26 cellular contexts compared by ENCODE assay signal in genomic region chr1:43311521-43311920, GRCh38. TPM values are rescaled to one million over a fixed set of nuclear protein-coding genes. Genes with fewer than 3 reads are reported as not detected.
"Had no signal": no experiment of that assay in that cellular context is flagged by ENCODE, and none has a peak within 500 bp of the region (broad histone marks: within the 10 kb centered on the region; RNA-seq: fewer than 3 reads in every experiment).

No MANE protein-coding gene starts in this region.

- ATAC-seq: activated CD8-positive, alpha-beta T cell treated with anti-CD3 and anti-CD28 coated beads, Interleukin-2, amount 10 ng/mL, durations not matched to agents 7 days and 5 days; activated T-cell treated with anti-CD3 and anti-CD28 coated beads, Interleukin-2, amount 50 U/mL, for 4 hours; Panc1 had no signal

- H3K9me3 ChIP-seq: MG63, SJSA1, SK-N-SH had no signal

- DNase-seq: activated CD4-positive, alpha-beta T cell treated with anti-CD3 and anti-CD28 coated beads, Interleukin-2, amount 10 ng/mL, durations not matched to agents 24 days and 14 days; activated CD4-positive, alpha-beta T cell treated with anti-CD3 and anti-CD28 coated beads, Interleukin-2, amount 50 U/mL, for 48 hours; activated CD8-positive, alpha-beta T cell treated with anti-CD3 and anti-CD28 coated beads, Interleukin-2, amount 10 ng/mL, durations not matched to agents 7 days and 5 days; activated effector memory CD4-positive, alpha-beta T cell treated with Interleukin-2 at 50 U/mL for 16 hours; activated naive CD4-positive, alpha-beta T cell treated with anti-CD3 and anti-CD28 coated beads, Interleukin-2, amount 10 ng/mL, durations not matched to agents 7 days and 5 days; activated T-cell treated with anti-CD3 and anti-CD28 coated beads, Interleukin-2, amount 50 U/mL, for 4 hours; amygdala; Kasumi-1; KG1; MG63; NCI-H1048; NCI-H1105 treated with DMSO at 0.1 percent for 48 hours; NCI-H1436; NCI-H1694; NCI-H1930; NCI-H2081 treated with DMSO at 0.1 percent for 48 hours; NCI-H226; NCI-H446 treated with DMSO at 0.1 percent for 48 hours; NCI-H524 treated with DMSO at 0.1 percent for 48 hours; SHP77 treated with DMSO at 0.1 percent for 48 hours; SK-N-SH had no signal

- H3K4me1 ChIP-seq: SJSA1 had no signal

- H3K27me3 ChIP-seq: MG63, SJSA1 had no signal

- H3K36me3 ChIP-seq: MG63, SJSA1 had no signal

- H3K27ac ChIP-seq: SJSA1 had no signal

- H3K4me3 ChIP-seq: MG63, SJSA1 had no signal

RNA-seq across cellular contexts. Expression of gene MPL, which starts 26.1 kb away (rescaled TPM):
- total RNA-seq: activated CD4-positive, alpha-beta T cell treated with anti-CD3 and anti-CD28 coated beads, Interleukin-2, amount 10 ng/mL, durations not matched to agents 24 days and 14 days; activated CD8-positive, alpha-beta T cell treated with anti-CD3 and anti-CD28 coated beads, Interleukin-2, amount 10 ng/mL, durations not matched to agents 7 days and 5 days; activated T-cell treated with anti-CD3 and anti-CD28 coated beads, Interleukin-2, amount 50 U/mL, for 4 hours; astrocyte; bronchial epithelial cell; RPMI7951; SJSA1 had no signal
- polyA plus RNA-seq: SK-N-SH had no signal

RNA-seq across cellular contexts. Expression of gene C1orf210, which starts 26.1 kb away (rescaled TPM):
- total RNA-seq: activated CD4-positive, alpha-beta T cell treated with anti-CD3 and anti-CD28 coated beads, Interleukin-2, amount 10 ng/mL, durations not matched to agents 24 days and 14 days; activated CD8-positive, alpha-beta T cell treated with anti-CD3 and anti-CD28 coated beads, Interleukin-2, amount 10 ng/mL, durations not matched to agents 7 days and 5 days; activated T-cell treated with anti-CD3 and anti-CD28 coated beads, Interleukin-2, amount 50 U/mL, for 4 hours; RPMI7951; SJSA1 had no signal
- polyA plus RNA-seq: SK-N-SH had no signal

RNA-seq across cellular contexts. Expression of gene TMEM125, which starts 41.7 kb away (rescaled TPM):
- total RNA-seq: activated CD4-positive, alpha-beta T cell treated with anti-CD3 and anti-CD28 coated beads, Interleukin-2, amount 10 ng/mL, durations not matched to agents 24 days and 14 days; activated CD8-positive, alpha-beta T cell treated with anti-CD3 and anti-CD28 coated beads, Interleukin-2, amount 10 ng/mL, durations not matched to agents 7 days and 5 days; activated T-cell treated with anti-CD3 and anti-CD28 coated beads, Interleukin-2, amount 50 U/mL, for 4 hours; RPMI7951; SJSA1 had no signal
- polyA plus RNA-seq: SK-N-SH had no signal
